In genomic region chrX:102610905-102611304, GRCh38 we compare ENCODE assay signal across 8 cellular contexts.
"Had no signal": no experiment of that assay in that cellular context is flagged by ENCODE, and none has a peak within 500 bp of the region (broad histone marks: within the 10 kb centered on the region; RNA-seq: fewer than 3 reads in every experiment).

No MANE protein-coding gene starts in this region.

- H3K4me3 ChIP-seq: K562 had no signal

- DNase-seq: IMR-90, KBM-7, KG1 had no signal

- ATAC-seq: HepG2, K562 had no signal

- H3K27me3 Mint-ChIP-seq: IgD-negative memory B cell had no signal

- H3K27ac Mint-ChIP-seq: IgD-negative memory B cell had no signal

- H3K27ac ChIP-seq: HL-60, KMS-11 had no signal
